18 cellular contexts compared by ENCODE assay signal in the genomic region with DNA sequence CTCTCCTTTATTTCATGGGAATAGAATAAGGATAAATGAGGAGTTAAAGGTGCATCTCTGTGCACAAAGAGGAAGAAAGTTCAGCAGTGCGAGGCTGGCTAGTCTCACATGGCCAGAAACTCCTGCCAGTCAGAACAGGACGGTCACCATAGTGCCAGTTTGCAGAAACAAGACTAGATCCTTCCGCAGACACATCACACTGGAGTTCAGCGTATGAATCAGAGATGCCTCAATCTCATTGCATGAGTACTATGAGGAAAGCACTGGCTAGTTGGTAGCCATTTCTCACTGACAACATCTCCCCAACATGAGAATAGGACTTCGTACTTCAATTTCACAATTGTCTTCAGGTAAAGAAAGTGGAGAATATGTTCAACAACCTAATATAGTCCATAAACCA. TPM values are rescaled to one million over a fixed set of nuclear protein-coding genes. Genes with fewer than 3 reads are reported as not detected.
"Had no signal": no experiment of that assay in that cellular context is flagged by ENCODE, and none has a peak within 500 bp of the region (broad histone marks: within the 10 kb centered on the region; RNA-seq: fewer than 3 reads in every experiment).

No MANE protein-coding gene starts in this region.

- DNase-seq: activated CD4-positive, alpha-beta memory T cell treated with anti-CD3 and anti-CD28 coated beads, Interleukin-2, amount 10 ng/mL, durations not matched to agents 7 days and 5 days; activated CD4-positive, alpha-beta T cell treated with anti-CD3 and anti-CD28 coated beads for 4 hours; activated effector memory CD4-positive, alpha-beta T cell treated with anti-CD3 and anti-CD28 coated beads, Interleukin-2, amount 50 U/mL, for 16 hours; activated T-cell treated with anti-CD3 and anti-CD28 coated beads, Interleukin-2, amount 50 U/mL, for 48 hours; adrenal gland; central memory CD4-positive, alpha-beta T cell; colonic mucosa; esophagus squamous epithelium; head of caudate nucleus; psoas muscle; right lobe of liver; T-helper 17 cell had no signal

- H3K4me1 ChIP-seq: adrenal gland, colonic mucosa, esophagus squamous epithelium, psoas muscle, right lobe of liver had no signal

- H3K27ac Mint-ChIP-seq: activated CD4-positive, alpha-beta memory T cell treated with anti-CD3 and anti-CD28 coated beads, Interleukin-2, amount 10 ng/mL, durations not matched to agents 7 days and 5 days; activated naive CD4-positive, alpha-beta T cell treated with anti-CD3 and anti-CD28 coated beads, Interleukin-2, amount 50 U/mL, for 24 hours; mesothelial cell of epicardium; stimulated activated naive CD8-positive, alpha-beta T cell treated with anti-CD3 and anti-CD28 coated beads, Interleukin-15, Interleukin-2, amounts not matched to agents 100 ng/mL and 50 ng/mL, for 24 hours; WTC11 had no signal

- H3K36me3 ChIP-seq: adrenal gland, colonic mucosa, esophagus squamous epithelium, right lobe of liver had no signal

- H3K4me1 Mint-ChIP-seq: WTC11 had no signal

- H3K4me3 Mint-ChIP-seq: activated CD4-positive, alpha-beta memory T cell treated with anti-CD3 and anti-CD28 coated beads, Interleukin-2, amount 10 ng/mL, durations not matched to agents 7 days and 5 days; mesothelial cell of epicardium; WTC11 had no signal

- ATAC-seq: psoas muscle, right lobe of liver, T-helper 17 cell, WTC11 had no signal

- H3K27ac ChIP-seq: adrenal gland, colonic mucosa, esophagus squamous epithelium, psoas muscle, right lobe of liver had no signal

- H3K4me3 ChIP-seq: adrenal gland, colonic mucosa, right lobe of liver had no signal

- H3K9me3 ChIP-seq: adrenal gland, colonic mucosa, esophagus squamous epithelium, psoas muscle, right lobe of liver had no signal

- H3K27me3 Mint-ChIP-seq: activated naive CD4-positive, alpha-beta T cell treated with anti-CD3 and anti-CD28 coated beads, Interleukin-2, amount 50 U/mL, for 24 hours had no signal

- H3K27me3 ChIP-seq: adrenal gland, colonic mucosa, esophagus squamous epithelium, right lobe of liver had no signal

- H3K9me3 Mint-ChIP-seq: activated CD4-positive, alpha-beta memory T cell treated with anti-CD3 and anti-CD28 coated beads, Interleukin-2, amount 10 ng/mL, durations not matched to agents 7 days and 5 days; activated naive CD4-positive, alpha-beta T cell treated with anti-CD3 and anti-CD28 coated beads, Interleukin-2, amount 50 U/mL, for 24 hours; mesothelial cell of epicardium; stimulated activated naive CD8-positive, alpha-beta T cell treated with anti-CD3 and anti-CD28 coated beads, Interleukin-15, Interleukin-2, amounts not matched to agents 100 ng/mL and 50 ng/mL, for 24 hours; WTC11 had no signal

- H3K36me3 Mint-ChIP-seq: activated naive CD4-positive, alpha-beta T cell treated with anti-CD3 and anti-CD28 coated beads, Interleukin-2, amount 50 U/mL, for 24 hours; mesothelial cell of epicardium; WTC11 had no signal

RNA-seq across cellular contexts. Expression of gene RXFP2, which starts 34.9 kb away (rescaled TPM):
- total RNA-seq: activated CD4-positive, alpha-beta memory T cell treated with anti-CD3 and anti-CD28 coated beads, Interleukin-2, amount 10 ng/mL, durations not matched to agents 7 days and 5 days; colonic mucosa; esophagus squamous epithelium; right lobe of liver; T-helper 17 cell; temporal lobe; urinary bladder; WTC11 had no signal
